ENCODE assay signal across 8 cellular contexts in the genomic region with DNA sequence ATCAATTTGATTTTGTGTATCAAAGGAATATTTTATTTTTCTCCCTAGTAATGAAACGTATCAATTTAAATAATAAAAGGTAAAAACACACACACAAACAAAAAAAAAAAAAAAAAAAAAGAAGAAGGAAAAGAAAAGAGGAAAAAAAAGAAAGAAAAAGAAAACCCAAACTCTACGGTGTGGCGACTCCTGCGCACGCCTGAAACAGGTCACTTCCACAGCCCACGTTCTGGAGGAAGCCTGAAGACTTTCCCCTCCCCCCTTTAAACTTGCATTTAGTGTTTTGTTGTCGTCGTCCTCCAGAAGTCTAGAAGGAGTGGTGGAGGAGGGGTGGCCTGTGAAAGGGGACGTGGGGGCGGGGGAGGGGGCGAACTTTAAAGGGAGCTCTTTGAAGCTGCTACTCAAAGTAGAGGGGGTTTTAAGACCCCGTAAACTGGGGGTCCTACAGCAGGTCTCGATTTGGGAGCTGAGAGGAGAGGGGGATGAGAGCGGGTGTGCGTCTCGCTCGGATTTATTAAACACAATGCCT. TPM values are rescaled to one million over a fixed set of nuclear protein-coding genes. Genes with fewer than 3 reads are reported as not detected.
DNase-seq lines count a peak whose midpoint lies in the region; ATAC-seq and TF ChIP-seq lines count a peak whose summit lies in the region.

No MANE protein-coding gene starts in this region.

- H3K36me3 Mint-ChIP-seq in stimulated activated naive B cell treated with anti-CD40 and anti-IgM and Interleukin-4, amounts not matched to agents 10 μg/mL and 1 μg/mL and 100 μg/mL, for 72 hours: peaks cover 0 to 2% of the 10 kb centered on the region in 2 donors

- H3K36me3 ChIP-seq in BE2C: no peaks in the 10 kb centered on the region; the same call in 1 of the 2 replicates

- H3K27me3 ChIP-seq in BE2C: peaks cover 5% of the 10 kb centered on the region; the same call in 1 of the 2 replicates
- no peaks in the 10 kb centered on the region for H3K27me3 ChIP-seq in HL-60 (ENCODE audit: insufficient read depth, poor library complexity, severe bottlenecking)
- no peaks in the 10 kb centered on the region for H3K27me3 ChIP-seq in right cardiac atrium (ENCODE audit: control insufficient read depth, insufficient read depth)

- H3K27ac Mint-ChIP-seq in stimulated activated naive B cell treated with anti-CD40 and anti-IgM and Interleukin-4, amounts not matched to agents 10 μg/mL and 1 μg/mL and 100 μg/mL, for 72 hours: peak overlapping the region; percentile 100

- no peaks in the 10 kb centered on the region for H3K9me3 Mint-ChIP-seq in stimulated activated naive B cell treated with anti-CD40 and anti-IgM and Interleukin-4, amounts not matched to agents 10 μg/mL and 1 μg/mL and 100 μg/mL, for 72 hours

- peaks cover 9% of the 10 kb centered on the region for H3K4me1 ChIP-seq in BE2C
- H3K4me1 ChIP-seq in right cardiac atrium (ENCODE audit: control insufficient read depth, insufficient read depth, low read length): peaks cover 7% of the 10 kb centered on the region

- peak overlapping the region; percentile 48 for H3K27ac ChIP-seq in HL-60 (replicated peaks)
- H3K27ac ChIP-seq in right cardiac atrium (ENCODE audit: low read length): no peak overlapping the region

- H3K4me3 Mint-ChIP-seq in stimulated activated naive B cell treated with anti-CD40 and anti-IgM and Interleukin-4, amounts not matched to agents 10 μg/mL and 1 μg/mL and 100 μg/mL, for 72 hours: peak overlapping the region; percentile 98 to 100

- peaks cover 32 to 72% of the 10 kb centered on the region in 2 donors for H3K4me1 Mint-ChIP-seq in stimulated activated naive B cell treated with anti-CD40 and anti-IgM and Interleukin-4, amounts not matched to agents 10 μg/mL and 1 μg/mL and 100 μg/mL, for 72 hours

- peaks cover 19 to 24% of the 10 kb centered on the region in 2 donors for H3K27me3 Mint-ChIP-seq in stimulated activated naive B cell treated with anti-CD40 and anti-IgM and Interleukin-4, amounts not matched to agents 10 μg/mL and 1 μg/mL and 100 μg/mL, for 72 hours

- DNase-seq in BE2C: no peak
- DNase-seq in HL-60 (ENCODE audit: low read depth in 1 of 2, low spot score in 1 of 2): peak; percentile 39 to 55
- peak; percentile 36 for DNase-seq in activated CD4-positive, alpha-beta T cell treated with anti-CD3 and anti-CD28 coated beads for 48 hours
- DNase-seq in right cardiac atrium: no peak
- no peak for DNase-seq in stimulated activated naive B cell treated with anti-CD40 and anti-IgM and Interleukin-4, amounts not matched to agents 10 μg/mL and 1 μg/mL and 100 μg/mL, for 72 hours
- DNase-seq in anterior cingulate cortex (lab: John Stamatoyannopoulos, UW): no peak
- DNase-seq in sciatic nerve (ENCODE audit: low spot score): no peak

- intact Hi-C loops in right cardiac atrium (cut with DNase I): loop anchor here in 3 of 4 donors (10.0 kb wide), 3 partner anchors 165 to 505 kb away; no protein-coding TSS in a partner anchor
- intact Hi-C loops in sciatic nerve (cut with DNase I): loop anchor here (5.0 to 10.0 kb wide), 2 partner anchors 38 to 615 kb away; no protein-coding TSS in a partner anchor

- ATAC-seq in right cardiac atrium: no peak
- ATAC-seq in stimulated activated naive B cell treated with anti-CD40 and anti-IgM and Interleukin-4, amounts not matched to agents 10 μg/mL and 1 μg/mL and 100 μg/mL, for 72 hours (replicated peaks): no peak
- ATAC-seq in sciatic nerve: no peak
- no peak for ATAC-seq in HG02798 (IDR thresholded peaks at IDR 0.05; ENCODE audit: poor library complexity, unreplicated experiment)

- no peak for TF ChIP-seq CTCF in BE2C (IDR thresholded peaks at IDR 0.05; ENCODE audit: low read depth, low read length)
- no peak for TF ChIP-seq CTCF in HL-60 (IDR thresholded peaks at IDR 0.05; ENCODE audit: insufficient read depth, low read length)

- H3K4me3 ChIP-seq in BE2C (ENCODE audit: low read depth, low read length): peak overlapping the region; percentile 49
- H3K4me3 ChIP-seq in HL-60 (replicated peaks; ENCODE audit: insufficient read depth, low read length): no peak overlapping the region; the same call in 1 of the 2 replicates
- H3K4me3 ChIP-seq in right cardiac atrium (ENCODE audit: low read length): peak overlapping the region; percentile 30

- 2% methylated on average over 17 of the region's 17 CpGs for WGBS in right cardiac atrium

- H3K9me3 ChIP-seq in BE2C (no peaks in the 10 kb centered on the region), right cardiac atrium (ENCODE audit: control insufficient read depth, low read length) (no peaks in the 10 kb centered on the region)

RNA-seq across cellular contexts. Expression of gene TLE3, which starts 2.3 kb away (rescaled TPM):
- 57.2 TPM for polyA plus RNA-seq in BE2C (2012; ENCODE audit: insufficient read depth, insufficient read length, low read depth)
- 10 to 100 TPM; 20.6 to 35.4 (median 27.4) TPM for total RNA-seq in right cardiac atrium
- polyA plus RNA-seq in right cardiac atrium: 10.7 TPM
- total RNA-seq in sciatic nerve: 90.1 TPM

Comparison
In these comparisons a context has a peak if more than half of its experiments do, and no peak if none do; other contexts are left out.
1. DNase-seq: peak in HL-60 (2 of 2) and activated CD4-positive, alpha-beta T cell treated with anti-CD3 and anti-CD28 coated beads for 48 hours (single experiment); none in BE2C (single experiment), right cardiac atrium (0 of 3), stimulated activated naive B cell treated with anti-CD40 and anti-IgM and Interleukin-4, amounts not matched to agents 10 μg/mL and 1 μg/mL and 100 μg/mL, for 72 hours (single experiment), anterior cingulate cortex (0 of 58) and sciatic nerve (single experiment).